ENCODE assay signal across 24 cellular contexts in genomic region chr2:39068290-39068689, GRCh38. TPM values are rescaled to one million over a fixed set of nuclear protein-coding genes. Genes with fewer than 3 reads are reported as not detected.
DNase-seq lines count a peak whose midpoint lies in the region; ATAC-seq and TF ChIP-seq lines count a peak whose summit lies in the region.
"Had no signal": no experiment of that assay in that cellular context is flagged by ENCODE, and none has a peak within 500 bp of the region (broad histone marks: within the 10 kb centered on the region; RNA-seq: fewer than 3 reads in every experiment).

No MANE protein-coding gene starts in this region.

- WGBS in hepatocyte (ENCODE audit: low lambda C conversion rate, missing lambda C conversion rate), result 74% methylated on average over 1 of the region's 1 CpG

- H4K20me1 ChIP-seq in hepatocyte (ENCODE audit: insufficient read depth, poor library complexity, severe bottlenecking), result peaks cover 40% of the 10 kb centered on the region

- H3K4me3 Mint-ChIP-seq in CD4-positive, alpha-beta T cell, result no peak overlapping the region
- H3K4me3 Mint-ChIP-seq in activated T-helper 2 cell treated with anti-CD3 and anti-CD28 coated beads, Interferon-gamma antibody, Interleukin-2, Interleukin-4, amounts not matched to agents 10 μg/mL and 5 μg/mL and 100 μg/mL, durations not matched to agents 14 hours and 24 hours and 36 hours (ENCODE audit: low read depth), result no peak overlapping the region
- H3K4me3 Mint-ChIP-seq: nephron progenitor cell had no signal

- intact Hi-C loops in CD4-positive, alpha-beta T cell (cut with DNase I, micrococcal nuclease), result no loop called here
- intact Hi-C loops in activated T-helper 2 cell treated with anti-CD3 and anti-CD28 coated beads, Interferon-gamma antibody, Interleukin-2, Interleukin-4, amounts not matched to agents 10 μg/mL and 5 μg/mL and 100 μg/mL, durations not matched to agents 14 hours and 24 hours and 36 hours (cut with micrococcal nuclease), result loop anchor here (2.0 kb wide), 1 partner anchor 57 kb away; no protein-coding TSS in a partner anchor

- H3K79me2 ChIP-seq in hepatocyte, result peaks cover 89% of the 10 kb centered on the region

- no peaks in the 10 kb centered on the region for H3K9me2 ChIP-seq in hepatocyte (replicated peaks; ENCODE audit: insufficient read depth)

- no peaks in the 10 kb centered on the region for H3K9me3 Mint-ChIP-seq in CD4-positive, alpha-beta T cell
- H3K9me3 Mint-ChIP-seq in activated T-helper 2 cell treated with anti-CD3 and anti-CD28 coated beads, Interferon-gamma antibody, Interleukin-2, Interleukin-4, amounts not matched to agents 10 μg/mL and 5 μg/mL and 100 μg/mL, durations not matched to agents 14 hours and 24 hours and 36 hours, result no peaks in the 10 kb centered on the region
- H3K9me3 Mint-ChIP-seq: nephron progenitor cell had no signal

- DNase-seq in AG08396 (ENCODE audit: low spot score), result peak; percentile 27
- no peak for DNase-seq in CD4-positive, alpha-beta T cell
- no peak for DNase-seq in activated T-helper 2 cell treated with anti-CD3 and anti-CD28 coated beads, Interferon-gamma antibody, Interleukin-2, Interleukin-4, amounts not matched to agents 10 μg/mL and 5 μg/mL and 100 μg/mL, durations not matched to agents 14 hours and 24 hours and 36 hours (ENCODE audit: low spot score)
- no peak for DNase-seq in hepatocyte (ENCODE audit: low spot score)
- DNase-seq in GM10266 (ENCODE audit: extremely low spot score), result no peak
- DNase-seq in medulla oblongata (ENCODE audit: extremely low spot score), result no peak
- DNase-seq in NCI-H2029 (lab: John Stamatoyannopoulos, UW), result no peak
- DNase-seq: activated CD4-positive, alpha-beta T cell treated with anti-CD3 and anti-CD28 coated beads, Interleukin-2, amount 50 U/mL, for 1 hour; activated T-cell treated with anti-CD3 and anti-CD28 coated beads for 4 hours; AML-193; body of pancreas; colonic mucosa; head of caudate nucleus; NCI-H1105; NCI-H2029 treated with DMSO at 0.1 percent for 48 hours; NCI-H446; nephron progenitor cell; NK-92 treated with Interleukin-12 subunit alpha and Interleukin-12 subunit beta, amount 100 ng/mL, for 24 hours; SJCRH30; stimulated activated CD4-positive, alpha-beta T cell treated with anti-CD3 and anti-CD28 coated beads, Interleukin-15, amount 100 ng/mL, for 24 hours; trophoblast cell had no signal

- peak overlapping the region; percentile 24 for H3K27ac Mint-ChIP-seq in CD4-positive, alpha-beta T cell
- peak overlapping the region; percentile 12 for H3K27ac Mint-ChIP-seq in activated T-helper 2 cell treated with anti-CD3 and anti-CD28 coated beads, Interferon-gamma antibody, Interleukin-2, Interleukin-4, amounts not matched to agents 10 μg/mL and 5 μg/mL and 100 μg/mL, durations not matched to agents 14 hours and 24 hours and 36 hours

- no peaks in the 10 kb centered on the region for H3K9me3 ChIP-seq in CD4-positive, alpha-beta T cell (ENCODE audit: control insufficient read depth, low read length)
- no peaks in the 10 kb centered on the region for H3K9me3 ChIP-seq in hepatocyte (ENCODE audit: low read depth)
- H3K9me3 ChIP-seq: body of pancreas, colonic mucosa, SJCRH30 had no signal

- H3K36me3 ChIP-seq in hepatocyte (replicated peaks; ENCODE audit: insufficient read depth, low read depth), result peaks cover 4% of the 10 kb centered on the region
- H3K36me3 ChIP-seq: colonic mucosa had no signal

- no peak overlapping the region for H3K27ac ChIP-seq in CD4-positive, alpha-beta T cell (ENCODE audit: low read depth, low read length)
- H3K27ac ChIP-seq in hepatocyte, result peak overlapping the region; percentile 25
- H3K27ac ChIP-seq: body of pancreas, colonic mucosa, parathyroid adenoma, SJCRH30 had no signal

- H3K4me1 ChIP-seq in hepatocyte (ENCODE audit: insufficient read depth), result peaks cover 15% of the 10 kb centered on the region
- H3K4me1 ChIP-seq: body of pancreas, colonic mucosa, parathyroid adenoma had no signal

- H3K27me3 Mint-ChIP-seq in CD4-positive, alpha-beta T cell, result no peaks in the 10 kb centered on the region
- no peaks in the 10 kb centered on the region for H3K27me3 Mint-ChIP-seq in activated T-helper 2 cell treated with anti-CD3 and anti-CD28 coated beads, Interferon-gamma antibody, Interleukin-2, Interleukin-4, amounts not matched to agents 10 μg/mL and 5 μg/mL and 100 μg/mL, durations not matched to agents 14 hours and 24 hours and 36 hours (ENCODE audit: low read depth)

- no peak for TF ChIP-seq CTCF in CD4-positive, alpha-beta T cell (IDR thresholded peaks at IDR 0.05)
- TF ChIP-seq CTCF in hepatocyte (IDR thresholded peaks at IDR 0.05; ENCODE audit: poor library complexity) (no peak), GM10266 (IDR thresholded peaks at IDR 0.05; ENCODE audit: control insufficient read depth, insufficient read depth, low read depth, missing control alignments) (no peak)

- no peak for ATAC-seq in CD4-positive, alpha-beta T cell (ENCODE audit: poor library complexity)
- no peak for ATAC-seq in GM21367 (IDR thresholded peaks at IDR 0.05; ENCODE audit: unreplicated experiment)
- ATAC-seq: body of pancreas, sciatic nerve had no signal

- POLR2A ChIA-PET in CD4-positive, alpha-beta T cell (lab: Charles Lee), result no interaction called here

- H2AFZ ChIP-seq in hepatocyte, result no peak overlapping the region
- H2AFZ ChIP-seq: parathyroid adenoma had no signal

- CTCF ChIA-PET in CD4-positive, alpha-beta T cell (lab: Charles Lee), result interaction anchor here (9.6 kb wide), 1 partner anchor 160 kb away, joined by 58 read pairs; no protein-coding TSS in a partner anchor

- no peaks in the 10 kb centered on the region for H3K27me3 ChIP-seq in CD4-positive, alpha-beta T cell (ENCODE audit: control insufficient read depth, insufficient read depth, low read length)
- no peaks in the 10 kb centered on the region for H3K27me3 ChIP-seq in hepatocyte
- H3K27me3 ChIP-seq: body of pancreas, colonic mucosa, SJCRH30 had no signal

- peaks cover 20% of the 10 kb centered on the region for H3K36me3 Mint-ChIP-seq in CD4-positive, alpha-beta T cell (ENCODE audit: low read depth)
- peaks cover 31% of the 10 kb centered on the region for H3K36me3 Mint-ChIP-seq in activated T-helper 2 cell treated with anti-CD3 and anti-CD28 coated beads, Interferon-gamma antibody, Interleukin-2, Interleukin-4, amounts not matched to agents 10 μg/mL and 5 μg/mL and 100 μg/mL, durations not matched to agents 14 hours and 24 hours and 36 hours (ENCODE audit: low read depth)

- peak overlapping the region; percentile 38 for H3K4me2 ChIP-seq in hepatocyte

- no peak overlapping the region for H3K4me3 ChIP-seq in hepatocyte
- H3K4me3 ChIP-seq: body of pancreas, colonic mucosa, SJCRH30 had no signal

- peaks cover 19% of the 10 kb centered on the region for H3K4me1 Mint-ChIP-seq in CD4-positive, alpha-beta T cell (ENCODE audit: low read depth)
- H3K4me1 Mint-ChIP-seq in activated T-helper 2 cell treated with anti-CD3 and anti-CD28 coated beads, Interferon-gamma antibody, Interleukin-2, Interleukin-4, amounts not matched to agents 10 μg/mL and 5 μg/mL and 100 μg/mL, durations not matched to agents 14 hours and 24 hours and 36 hours (ENCODE audit: low read depth), result peaks cover 42% of the 10 kb centered on the region

RNA-seq across cellular contexts. Expression of gene SOS1, which starts 52.6 kb away (rescaled TPM):
- total RNA-seq in CD4-positive, alpha-beta T cell, result 10 to 100 TPM; 16.4 to 16.9 TPM
- total RNA-seq in activated T-helper 2 cell treated with anti-CD3 and anti-CD28 coated beads, Interferon-gamma antibody, Interleukin-2, Interleukin-4, amounts not matched to agents 10 μg/mL and 5 μg/mL and 100 μg/mL, durations not matched to agents 14 hours and 24 hours and 36 hours, result 52.6 and 64.2 TPM in 2 replicates
- 34.6 and 48.4 TPM in 2 replicates for total RNA-seq in hepatocyte
- polyA plus RNA-seq in hepatocyte, result 11.9 and 14.4 TPM in 2 replicates
